In genomic region chr17:11932337-11932898, GRCh38 we compare ENCODE assay signal across 32 cellular contexts.
"Had no signal": no experiment of that assay in that cellular context is flagged by ENCODE, and none has a peak within 500 bp of the region (broad histone marks: within the 10 kb centered on the region; RNA-seq: fewer than 3 reads in every experiment).

No MANE protein-coding gene starts in this region.

- H3K27me3 ChIP-seq: neural progenitor cell, neutrophil, ovary, thyroid gland, tibial nerve, upper lobe of left lung, vagina had no signal

- H3K4me3 ChIP-seq: neural progenitor cell, ovary, psoas muscle, skin epidermis, smooth muscle cell, spleen, stomach, thoracic aorta, thyroid gland, tibial nerve, upper lobe of left lung, vagina had no signal

- H3K36me3 ChIP-seq: neural progenitor cell, neutrophil, ovary, spleen, stomach, thoracic aorta, thyroid gland, tibial nerve, upper lobe of left lung, vagina had no signal

- H3K9me3 Mint-ChIP-seq: nephron; neural progenitor cell; stimulated activated naive B cell treated with anti-CD40 and anti-IgM and Interleukin-4, amounts not matched to agents 10 μg/mL and 1 μg/mL and 100 μg/mL, for 72 hours; stimulated activated naive CD8-positive, alpha-beta T cell treated with anti-CD3 and anti-CD28 coated beads, Interleukin-15, Interleukin-2, amounts not matched to agents 100 ng/mL and 50 ng/mL, for 24 hours had no signal

- H3K27ac Mint-ChIP-seq: naive thymus-derived CD4-positive, alpha-beta T cell; natural killer cell; nephron; neural progenitor cell; progenitor cell of endocrine pancreas; stimulated activated naive B cell treated with anti-CD40 and anti-IgM and Interleukin-4, amounts not matched to agents 10 μg/mL and 1 μg/mL and 100 μg/mL, for 72 hours; stimulated activated naive CD8-positive, alpha-beta T cell treated with anti-CD3 and anti-CD28 coated beads, Interleukin-15, Interleukin-2, amounts not matched to agents 100 ng/mL and 50 ng/mL, for 24 hours had no signal

- H3K27ac ChIP-seq: neural progenitor cell, neutrophil, ovary, parathyroid adenoma, psoas muscle, skin epidermis, spleen, stomach, thoracic aorta, thyroid gland, tibial nerve, upper lobe of left lung, vagina had no signal

- H3K4me1 ChIP-seq: neural progenitor cell, parathyroid adenoma, psoas muscle, spleen, thyroid gland, tibial nerve, upper lobe of left lung, vagina had no signal

- ATAC-seq: naive thymus-derived CD4-positive, alpha-beta T cell; natural killer cell; psoas muscle; right cardiac atrium; sciatic nerve; stimulated activated naive B cell treated with anti-CD40 and anti-IgM and Interleukin-4, amounts not matched to agents 10 μg/mL and 1 μg/mL and 100 μg/mL, for 72 hours had no signal

- H3K9ac ChIP-seq: neural progenitor cell, parathyroid adenoma had no signal

- DNase-seq: naive thymus-derived CD4-positive, alpha-beta T cell; natural killer cell; nucleus accumbens; ovary; posterior cingulate gyrus; psoas muscle; right cardiac atrium; spleen; stimulated activated CD4-positive, alpha-beta T cell treated with anti-CD3 and anti-CD28 coated beads, Interleukin-12 subunit alpha, Interleukin-12 subunit beta, amount 100 ng/mL, for 4 hours; stimulated activated CD4-positive, alpha-beta T cell treated with anti-CD3 and anti-CD28 coated beads, Interleukin-1b, Interleukin-23, amount 100 ng/mL, for 48 hours; stimulated activated CD4-positive, alpha-beta T cell treated with anti-CD3 and anti-CD28 coated beads, Interleukin-4, amount 100 ng/mL, for 1 hour; stimulated activated CD4-positive, alpha-beta T cell treated with anti-CD3 and anti-CD28 coated beads, Interleukin-4, amount 100 ng/mL, for 4 hours; stimulated activated CD8-positive, alpha-beta memory T cell treated with anti-CD3 and anti-CD28 coated beads, Interleukin-4, amount 100 ng/mL, for 48 hours; stimulated activated naive B cell treated with anti-CD40 and anti-IgM and Interleukin-4, amounts not matched to agents 10 μg/mL and 1 μg/mL and 100 μg/mL, for 72 hours; stimulated activated naive CD4-positive, alpha-beta T cell treated with Interleukin-2 at 50 U/mL for 16 hours; stomach; thyroid gland; trophoblast cell; upper lobe of left lung had no signal

- FAIRE-seq: urothelium cell line had no signal

- H3K4me3 Mint-ChIP-seq: naive thymus-derived CD4-positive, alpha-beta T cell; natural killer cell; nephron; neural progenitor cell; stimulated activated naive B cell treated with anti-CD40 and anti-IgM and Interleukin-4, amounts not matched to agents 10 μg/mL and 1 μg/mL and 100 μg/mL, for 72 hours; stimulated activated naive CD8-positive, alpha-beta T cell treated with anti-CD3 and anti-CD28 coated beads, Interleukin-15, Interleukin-2, amounts not matched to agents 100 ng/mL and 50 ng/mL, for 24 hours had no signal

- H3K4me1 Mint-ChIP-seq: naive thymus-derived CD4-positive, alpha-beta T cell; natural killer cell; nephron; neural progenitor cell; stimulated activated naive B cell treated with anti-CD40 and anti-IgM and Interleukin-4, amounts not matched to agents 10 μg/mL and 1 μg/mL and 100 μg/mL, for 72 hours had no signal

- H3K9me3 ChIP-seq: neutrophil, ovary, psoas muscle, spleen, stomach, thoracic aorta, thyroid gland, tibial nerve, upper lobe of left lung, vagina had no signal

- H3K4me2 ChIP-seq: neural progenitor cell, smooth muscle cell had no signal

- H2AFZ ChIP-seq: neural progenitor cell, parathyroid adenoma had no signal

- H3K36me3 Mint-ChIP-seq: natural killer cell; neural progenitor cell; stimulated activated naive B cell treated with anti-CD40 and anti-IgM and Interleukin-4, amounts not matched to agents 10 μg/mL and 1 μg/mL and 100 μg/mL, for 72 hours had no signal

- H3K79me2 ChIP-seq: parathyroid adenoma had no signal
